8 cellular contexts compared by ENCODE assay signal in the genomic region with DNA sequence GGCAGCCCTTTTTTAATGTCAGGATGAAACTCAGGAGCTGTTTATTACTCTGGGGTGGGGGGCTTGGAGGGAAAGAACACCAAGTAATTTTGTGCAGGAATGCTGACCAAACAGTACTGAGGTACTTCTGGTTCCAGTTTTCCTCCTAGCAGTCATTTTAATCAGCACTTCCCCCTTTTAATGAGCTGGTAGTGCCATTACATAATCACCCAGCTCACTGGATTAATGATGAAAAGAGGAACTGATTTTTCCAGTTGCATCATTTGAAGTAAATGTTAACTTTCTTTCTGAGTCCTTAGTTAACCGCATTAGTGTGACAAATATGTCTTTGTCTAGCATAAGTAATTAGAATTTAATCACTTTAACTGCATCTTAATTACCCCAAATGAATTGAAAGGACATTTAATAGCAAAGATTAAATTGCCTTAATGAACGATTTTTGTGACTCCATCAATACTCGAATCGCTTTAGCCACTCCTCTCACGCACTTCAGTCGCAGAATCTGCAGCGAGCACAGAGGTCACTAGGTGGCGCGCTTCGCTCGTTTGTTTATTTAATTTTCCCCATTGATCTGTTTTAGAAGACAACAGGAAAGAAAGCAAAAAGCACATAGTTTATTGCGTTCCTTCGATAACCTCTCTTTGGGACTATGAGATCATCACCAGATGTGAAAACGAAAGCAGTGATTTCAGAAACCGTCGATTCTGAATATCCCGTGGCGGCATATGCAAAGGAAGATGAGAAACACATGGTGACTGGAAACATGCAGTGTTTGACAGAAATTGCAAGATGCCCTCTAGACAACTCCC. TPM values are rescaled to one million over a fixed set of nuclear protein-coding genes. Genes with fewer than 3 reads are reported as not detected.
A peak's percentile ranks its signal among the peaks of the same experiment; 100 is the strongest.
DNase-seq lines count a peak whose midpoint lies in the region; ATAC-seq, FAIRE-seq and TF ChIP-seq lines count a peak whose summit lies in the region.

No MANE protein-coding gene starts in this region.

- H3K4me3 ChIP-seq in RWPE2 (ENCODE audit: severe bottlenecking) (no peak overlapping the region), fibroblast of villous mesenchyme (ENCODE audit: low read depth, low read length) (peak overlapping the region; percentile 24), parathyroid adenoma (ENCODE audit: low read depth, low read length) (no peak overlapping the region)

- H3K9me3 ChIP-seq in RWPE2 (ENCODE audit: severe bottlenecking) (no peaks in the 10 kb centered on the region), parathyroid adenoma (ENCODE audit: control insufficient read depth, low read length) (no peaks in the 10 kb centered on the region)

- H3K4me1 ChIP-seq in RWPE2 (ENCODE audit: insufficient read depth, poor library complexity, severe bottlenecking) (no peaks in the 10 kb centered on the region), parathyroid adenoma (no peaks in the 10 kb centered on the region)

- peak overlapping the region; percentile 26 for H3K4me2 ChIP-seq in parathyroid adenoma (ENCODE audit: low read length)

- ATAC-seq in GM21381 (IDR thresholded peaks at IDR 0.05; ENCODE audit: unreplicated experiment): peak; percentile 60
- ATAC-seq in RWPE2 (ENCODE audit: low read depth): peak; percentile 47; the same call in 2 of the 3 replicates

- H3K27me3 ChIP-seq in RWPE2 (ENCODE audit: insufficient read depth, poor library complexity, severe bottlenecking) (peaks cover 91% of the 10 kb centered on the region), parathyroid adenoma (ENCODE audit: control insufficient read depth, insufficient read depth, low read length) (peaks cover 9% of the 10 kb centered on the region)

- H2AFZ ChIP-seq in parathyroid adenoma: no peak overlapping the region

- H3K27ac ChIP-seq in RWPE2 (ENCODE audit: poor library complexity, severe bottlenecking) (no peak overlapping the region), parathyroid adenoma (no peak overlapping the region)

- H3K36me3 ChIP-seq in RWPE2 (ENCODE audit: low read depth) (no peaks in the 10 kb centered on the region), parathyroid adenoma (ENCODE audit: control insufficient read depth, insufficient read depth, low read length) (no peaks in the 10 kb centered on the region)

- no peaks in the 10 kb centered on the region for H3K79me2 ChIP-seq in parathyroid adenoma

- no peak overlapping the region for H3K9ac ChIP-seq in parathyroid adenoma

- DNase-seq in DMS53 (lab: John Stamatoyannopoulos, UW): peak; percentile 68
- peak; percentile 49 for DNase-seq in HT1080 (ENCODE audit: low read depth)
- DNase-seq in RWPE2 (ENCODE audit: low spot score): no peak
- DNase-seq in activated T-helper 9 cell treated with anti-CD3 and anti-CD28 coated beads, Interleukin-2, amount 50 U/mL, for 16 hours (ENCODE audit: low read depth): peak; percentile 39
- DNase-seq in fibroblast of villous mesenchyme (ENCODE audit: low read depth): peak; percentile 52
- DNase-seq in urothelium cell line (ENCODE audit: low spot score): peak; percentile 49

- TF ChIP-seq CTCF in RWPE2 (IDR thresholded peaks at IDR 0.05; ENCODE audit: poor library complexity, severe bottlenecking) (peak; percentile 100), fibroblast of villous mesenchyme (IDR thresholded peaks at IDR 0.05; ENCODE audit: insufficient read depth, low read depth, low read length) (peak; percentile 84), parathyroid adenoma (IDR thresholded peaks at IDR 0.05) (peak; percentile 63)

- no peak for FAIRE-seq in urothelium cell line (lab: Jason Lieb, UNC)

RNA-seq across cellular contexts. Expression of a gene that starts 9.8 kb away (rescaled TPM):
- total RNA-seq in HT1080 (2014; rRNA removed; shearing (Covaris generic)): not detected in 2 replicates
- polyA plus RNA-seq in HT1080 (2015; cell fraction: cytosol; rRNA removed): 0.12 TPM in 1 of 2 replicates, not detected in the other
- not detected in 2 replicates for polyA plus RNA-seq in HT1080 (2015; cell fraction: nucleus; rRNA removed)
- under 0.01 TPM in 1 of 2 replicates, not detected in the other for total RNA-seq in fibroblast of villous mesenchyme
